ENCODE assay signal across 23 cellular contexts in genomic region chr10:113558336-113558735, GRCh38. TPM values are rescaled to one million over a fixed set of nuclear protein-coding genes. Genes with fewer than 3 reads are reported as not detected.
DNase-seq lines count a peak whose midpoint lies in the region; ATAC-seq, FAIRE-seq and TF ChIP-seq lines count a peak whose summit lies in the region.
"Had no signal": no experiment of that assay in that cellular context is flagged by ENCODE, and none has a peak within 500 bp of the region (broad histone marks: within the 10 kb centered on the region; RNA-seq: fewer than 3 reads in every experiment).

No MANE protein-coding gene starts in this region.

- H4K20me1 ChIP-seq in astrocyte (ENCODE audit: insufficient read depth, low read length), result no peaks in the 10 kb centered on the region
- H4K20me1 ChIP-seq in hepatocyte (ENCODE audit: insufficient read depth, poor library complexity, severe bottlenecking), result no peaks in the 10 kb centered on the region
- H4K20me1 ChIP-seq in neural cell (ENCODE audit: insufficient read depth), result no peaks in the 10 kb centered on the region

- no peak for ATAC-seq in stimulated activated naive B cell treated with anti-CD40 and anti-IgM and Interleukin-4, amounts not matched to agents 10 μg/mL and 1 μg/mL and 100 μg/mL, for 72 hours (replicated peaks)
- ATAC-seq in HG03432 (IDR thresholded peaks at IDR 0.05; ENCODE audit: unreplicated experiment) (no peak), HG02759 (IDR thresholded peaks at IDR 0.05; ENCODE audit: unreplicated experiment) (no peak)
- ATAC-seq: activated CD8-positive, alpha-beta memory T cell treated with anti-CD3 and anti-CD28 coated beads, Interleukin-2, amount 10 ng/mL, durations not matched to agents 7 days and 5 days; heart right ventricle had no signal

- 47% methylated on average over 8 of the region's 8 CpGs for WGBS in hepatocyte (ENCODE audit: low lambda C conversion rate, missing lambda C conversion rate)

- H3K4me2 ChIP-seq in astrocyte (ENCODE audit: low read length) (peak overlapping the region; percentile 61), hepatocyte (peak overlapping the region; percentile 43), neural cell (ENCODE audit: low read length) (no peak overlapping the region)

- H3K9me3 Mint-ChIP-seq in astrocyte (ENCODE audit: unreplicated experiment), result peaks cover 6% of the 10 kb centered on the region
- H3K9me3 Mint-ChIP-seq in stimulated activated naive B cell treated with anti-CD40 and anti-IgM and Interleukin-4, amounts not matched to agents 10 μg/mL and 1 μg/mL and 100 μg/mL, for 72 hours, result no peaks in the 10 kb centered on the region
- H3K9me3 Mint-ChIP-seq: mesothelial cell of epicardium had no signal

- TF ChIP-seq CTCF in astrocyte (IDR thresholded peaks at IDR 0.05; ENCODE audit: insufficient read depth, low read depth, low read length) (no peak), hepatocyte (IDR thresholded peaks at IDR 0.05; ENCODE audit: poor library complexity) (no peak), neural cell (IDR thresholded peaks at IDR 0.05; ENCODE audit: poor library complexity, severe bottlenecking) (no peak)

- H3K9ac ChIP-seq in astrocyte (ENCODE audit: low read length), result no peak overlapping the region
- H3K9ac ChIP-seq in neural cell (ENCODE audit: low read length), result no peak overlapping the region

- DNase-seq in Daoy (ENCODE audit: low read depth) (peak; percentile 4), astrocyte (ENCODE audit: low read depth) (no peak), hepatocyte (ENCODE audit: low spot score) (no peak), HK-2 (ENCODE audit: unreplicated experiment) (no peak)
- DNase-seq in stimulated activated naive B cell treated with anti-CD40 and anti-IgM and Interleukin-4, amounts not matched to agents 10 μg/mL and 1 μg/mL and 100 μg/mL, for 72 hours, result no peak
- DNase-seq: ACHN; activated CD4-positive, alpha-beta T cell treated with anti-CD3 and anti-CD28 coated beads for 4 hours; activated CD8-positive, alpha-beta memory T cell treated with anti-CD3 and anti-CD28 coated beads, Interleukin-2, amount 10 ng/mL, durations not matched to agents 7 days and 5 days; activated effector memory CD4-positive, alpha-beta T cell treated with Interleukin-2 at 50 U/mL for 16 hours; effector CD4-positive, alpha-beta T cell; heart right ventricle; NCI-H1048; NCI-H2081 treated with DMSO at 0.1 percent for 48 hours; NCI-H510A; testis had no signal

- peaks cover 11% of the 10 kb centered on the region for H3K27me3 ChIP-seq in astrocyte (ENCODE audit: insufficient read depth, low read length)
- no peaks in the 10 kb centered on the region for H3K27me3 ChIP-seq in hepatocyte
- peaks cover 7% of the 10 kb centered on the region for H3K27me3 ChIP-seq in neural cell (ENCODE audit: insufficient read depth, low read depth, low read length)
- H3K27me3 ChIP-seq: testis had no signal

- peak overlapping the region; percentile 28 for H3K4me3 Mint-ChIP-seq in astrocyte (ENCODE audit: unreplicated experiment)
- no peak overlapping the region for H3K4me3 Mint-ChIP-seq in stimulated activated naive B cell treated with anti-CD40 and anti-IgM and Interleukin-4, amounts not matched to agents 10 μg/mL and 1 μg/mL and 100 μg/mL, for 72 hours
- H3K4me3 Mint-ChIP-seq: activated CD8-positive, alpha-beta memory T cell treated with anti-CD3 and anti-CD28 coated beads, Interleukin-2, amount 10 ng/mL, durations not matched to agents 7 days and 5 days had no signal

- peaks cover 67% of the 10 kb centered on the region for H3K27me3 Mint-ChIP-seq in astrocyte (ENCODE audit: low read depth, unreplicated experiment)
- H3K27me3 Mint-ChIP-seq in stimulated activated naive B cell treated with anti-CD40 and anti-IgM and Interleukin-4, amounts not matched to agents 10 μg/mL and 1 μg/mL and 100 μg/mL, for 72 hours, result peaks cover 24 to 47% of the 10 kb centered on the region in 2 donors

- no peak for FAIRE-seq in astrocyte (lab: Jason Lieb, UNC)
- FAIRE-seq: GM12891, TTC549 had no signal

- no peak overlapping the region for H3K27ac Mint-ChIP-seq in astrocyte (ENCODE audit: unreplicated experiment)
- no peak overlapping the region for H3K27ac Mint-ChIP-seq in stimulated activated naive B cell treated with anti-CD40 and anti-IgM and Interleukin-4, amounts not matched to agents 10 μg/mL and 1 μg/mL and 100 μg/mL, for 72 hours
- H3K27ac Mint-ChIP-seq: activated CD8-positive, alpha-beta memory T cell treated with anti-CD3 and anti-CD28 coated beads, Interleukin-2, amount 10 ng/mL, durations not matched to agents 7 days and 5 days; mesothelial cell of epicardium had no signal

- H3K36me3 ChIP-seq in astrocyte (ENCODE audit: insufficient read depth, low read length), result no peaks in the 10 kb centered on the region
- H3K36me3 ChIP-seq in hepatocyte (replicated peaks; ENCODE audit: insufficient read depth, low read depth), result no peaks in the 10 kb centered on the region
- H3K36me3 ChIP-seq in neural cell (ENCODE audit: insufficient read depth, low read length), result no peaks in the 10 kb centered on the region
- H3K36me3 ChIP-seq: cardiac muscle cell, heart right ventricle had no signal

- no peaks in the 10 kb centered on the region for H3K4me1 ChIP-seq in astrocyte (ENCODE audit: insufficient read depth, low read length)
- H3K4me1 ChIP-seq in hepatocyte (ENCODE audit: insufficient read depth), result peaks cover 43% of the 10 kb centered on the region

- peaks cover 7% of the 10 kb centered on the region for H3K4me1 Mint-ChIP-seq in astrocyte (ENCODE audit: low read depth, unreplicated experiment)
- H3K4me1 Mint-ChIP-seq in stimulated activated naive B cell treated with anti-CD40 and anti-IgM and Interleukin-4, amounts not matched to agents 10 μg/mL and 1 μg/mL and 100 μg/mL, for 72 hours, result peaks cover under 1 to 3% of the 10 kb centered on the region in 2 donors

- H3K4me3 ChIP-seq in astrocyte (ENCODE audit: insufficient read depth, low read depth, low read length) (peak overlapping the region; percentile 33), hepatocyte (no peak overlapping the region), neural cell (ENCODE audit: low read length) (peak overlapping the region; percentile 53)
- H3K4me3 ChIP-seq: cardiac muscle cell, testis had no signal

- H3F3A ChIP-seq in neural cell (ENCODE audit: insufficient read depth, low read length, poor library complexity, severe bottlenecking), result no peaks in the 10 kb centered on the region

- no peak for TF ChIP-seq RAD21 in neural cell (conservative IDR thresholded peaks at IDR 0.05)

- H3K9me2 ChIP-seq in hepatocyte (replicated peaks; ENCODE audit: insufficient read depth) (no peaks in the 10 kb centered on the region), neural cell (ENCODE audit: insufficient read depth, low read length) (no peaks in the 10 kb centered on the region)

- no peak overlapping the region for H2AFZ ChIP-seq in astrocyte (ENCODE audit: low read depth, low read length)
- no peak overlapping the region for H2AFZ ChIP-seq in hepatocyte
- H2AFZ ChIP-seq in neural cell (ENCODE audit: low read depth, low read length), result no peak overlapping the region

- no peak for TF ChIP-seq EP300 in neural cell (conservative IDR thresholded peaks at IDR 0.05; ENCODE audit: poor library complexity, severe bottlenecking)

- H3K27ac ChIP-seq in astrocyte (ENCODE audit: low read depth, low read length), result no peak overlapping the region
- H3K27ac ChIP-seq in hepatocyte, result no peak overlapping the region
- no peak overlapping the region for H3K27ac ChIP-seq in neural cell (ENCODE audit: low read length)
- H3K27ac ChIP-seq: C4-2B, cardiac muscle cell, heart right ventricle, testis had no signal

- H3K9me3 ChIP-seq in astrocyte (ENCODE audit: insufficient read depth, low read depth, low read length) (no peaks in the 10 kb centered on the region), hepatocyte (ENCODE audit: low read depth) (no peaks in the 10 kb centered on the region), neural cell (ENCODE audit: low read length) (no peaks in the 10 kb centered on the region)
- H3K9me3 ChIP-seq: heart right ventricle, testis had no signal

- peaks cover 4% of the 10 kb centered on the region for H3K36me3 Mint-ChIP-seq in astrocyte (ENCODE audit: low read depth, unreplicated experiment)
- H3K36me3 Mint-ChIP-seq in stimulated activated naive B cell treated with anti-CD40 and anti-IgM and Interleukin-4, amounts not matched to agents 10 μg/mL and 1 μg/mL and 100 μg/mL, for 72 hours, result no peaks in the 10 kb centered on the region
- H3K36me3 Mint-ChIP-seq: activated CD8-positive, alpha-beta memory T cell treated with anti-CD3 and anti-CD28 coated beads, Interleukin-2, amount 10 ng/mL, durations not matched to agents 7 days and 5 days; mesothelial cell of epicardium had no signal

- H3K79me2 ChIP-seq in astrocyte (ENCODE audit: insufficient read depth, low read length), result no peaks in the 10 kb centered on the region
- H3K79me2 ChIP-seq in hepatocyte, result peaks cover 69% of the 10 kb centered on the region
- no peaks in the 10 kb centered on the region for H3K79me2 ChIP-seq in neural cell (replicated peaks; ENCODE audit: insufficient read depth, low read length)

TF ChIP-seq in neural cell, 6 proteins besides CTCF, POLR2A, EP300 and RAD21 (continues in another document):
- TF ChIP-seq POLR2AphosphoS5 (IDR thresholded peaks at IDR 0.05) (no peak), TAF1 (IDR thresholded peaks at IDR 0.05; ENCODE audit: low read depth) (no peak), EZH2 (IDR thresholded peaks at IDR 0.05; ENCODE audit: borderline replicate concordance, insufficient read depth, low read length, poor library complexity, severe bottlenecking) (no peak), SMC3 (conservative IDR thresholded peaks at IDR 0.05; ENCODE audit: poor library complexity) (no peak)

RNA-seq across cellular contexts. Expression of gene HABP2, which starts 5.5 kb away (rescaled TPM):
- not detected in 2 replicates for total RNA-seq in Daoy (2014; rRNA removed; shearing (Covaris generic))
- total RNA-seq in astrocyte (not detected in 2 replicates), hepatocyte (102 and 109 TPM in 2 replicates)
- polyA plus RNA-seq in hepatocyte (48.3 and 55.1 TPM in 2 replicates), neural cell (not detected in 2 replicates)
- polyA minus RNA-seq in neural cell, result not detected in 2 replicates
- total RNA-seq: activated CD8-positive, alpha-beta memory T cell treated with anti-CD3 and anti-CD28 coated beads, Interleukin-2, amount 10 ng/mL, durations not matched to agents 7 days and 5 days; cardiac muscle cell; heart right ventricle; mesothelial cell of epicardium had no signal

Comparison
In these comparisons a context has a peak if more than half of its experiments do, and no peak if none do; other contexts are left out.
1. RNA of gene HABP2, which starts 5.5 kb away (total RNA-seq): 102 to 109 TPM in hepatocyte; not detected in Daoy and not detected in astrocyte; every median in the first group is over 100 times any median in the second.